In genomic region chr1:21937034-21937371, GRCh38 we compare ENCODE assay signal across 8 cellular contexts. TPM values are rescaled to one million over a fixed set of nuclear protein-coding genes. Genes with fewer than 3 reads are reported as not detected.
DNase-seq lines count a peak whose midpoint lies in the region; ATAC-seq and TF ChIP-seq lines count a peak whose summit lies in the region.

Gene HSPG2, minus strand, starts transcription at chr1:21937310. Its CDS starts 93 bp downstream, at chr1:21937217.

- DNase-seq in BE2C (no peak), M059J (ENCODE audit: low read depth) (no peak), inferior parietal cortex (ENCODE audit: extremely low spot score) (no peak), HK-2 (ENCODE audit: unreplicated experiment) (no peak), Ammon's horn (ENCODE audit: low spot score) (no peak)
- no peak for DNase-seq in effector memory CD8-positive, alpha-beta T cell
- no peak for DNase-seq in stimulated activated naive CD4-positive, alpha-beta T cell (lab: John Stamatoyannopoulos, UW)

- no peaks in the 10 kb centered on the region for H3K27me3 ChIP-seq in BE2C
- no peaks in the 10 kb centered on the region for H3K27me3 ChIP-seq in muscle layer of duodenum (ENCODE audit: low read depth, low read length)

- H3K4me1 ChIP-seq in BE2C (peaks cover 7% of the 10 kb centered on the region; the same call in 1 of the 2 replicates), muscle layer of duodenum (ENCODE audit: control insufficient read depth in 1 of 2, insufficient read depth in 2 of 2, low read length in 2 of 2) (peaks cover 24 to 43% of the 10 kb centered on the region in 2 donors)

- H3K4me3 ChIP-seq in BE2C (ENCODE audit: low read depth, low read length): peak within 1 kb of the TSS; percentile 52
- H3K4me3 ChIP-seq in muscle layer of duodenum (ENCODE audit: low read depth in 1 of 2, low read length in 2 of 2): peak within 1 kb of the TSS; percentile 65 to 87

- H3K4me1 Mint-ChIP-seq in effector memory CD8-positive, alpha-beta T cell (ENCODE audit: low read depth in 2 of 2): peaks cover 6 to 8% of the 10 kb centered on the region in 2 donors

- peak within 1 kb of the TSS in 1 of 2 donors; percentile 69 for H3K27ac Mint-ChIP-seq in effector memory CD8-positive, alpha-beta T cell

- no peak for TF ChIP-seq CTCF in BE2C (IDR thresholded peaks at IDR 0.05; ENCODE audit: low read depth, low read length)

- H3K9me3 ChIP-seq in BE2C: no peaks in the 10 kb centered on the region
- H3K9me3 ChIP-seq in muscle layer of duodenum (ENCODE audit: control insufficient read depth in 1 of 2, low read length in 2 of 2): no peaks in the 10 kb centered on the region

- no peaks in the 10 kb centered on the region for H3K36me3 ChIP-seq in BE2C
- H3K36me3 ChIP-seq in muscle layer of duodenum (ENCODE audit: control insufficient read depth in 1 of 2, insufficient read depth in 2 of 2, low read length in 2 of 2): peaks cover 0 to 4% of the 10 kb centered on the region in 2 donors

- peak within 1 kb of the TSS; percentile 93 for H3K27ac ChIP-seq in muscle layer of duodenum (ENCODE audit: low read length)

- H3K36me3 Mint-ChIP-seq in effector memory CD8-positive, alpha-beta T cell (ENCODE audit: insufficient read depth): no peaks in the 10 kb centered on the region

- ATAC-seq in effector memory CD8-positive, alpha-beta T cell (replicated peaks): peak; percentile 58

- H3K27me3 Mint-ChIP-seq in effector memory CD8-positive, alpha-beta T cell: peaks cover 28 to 49% of the 10 kb centered on the region in 2 donors

- H3K9me3 Mint-ChIP-seq in effector memory CD8-positive, alpha-beta T cell: no peaks in the 10 kb centered on the region

- peak within 1 kb of the TSS; percentile 83 to 92 for H3K4me3 Mint-ChIP-seq in effector memory CD8-positive, alpha-beta T cell

RNA-seq across cellular contexts. Expression of gene HSPG2, which starts in this region (rescaled TPM):
- polyA plus RNA-seq in BE2C (2012; ENCODE audit: insufficient read depth, insufficient read length, low read depth): 1.8 TPM
- 18.3 and 60.5 TPM in 2 replicates for total RNA-seq in M059J (2014; rRNA removed; shearing (Covaris generic))
